In genomic region chr4:177250056-177250696, GRCh38 we compare ENCODE assay signal across 8 cellular contexts.
DNase-seq lines count a peak whose midpoint lies in the region; ATAC-seq, FAIRE-seq and TF ChIP-seq lines count a peak whose summit lies in the region.

No MANE protein-coding gene starts in this region.

- peak; percentile 95 for ATAC-seq in GM18499 (IDR thresholded peaks at IDR 0.05; ENCODE audit: insufficient read depth, unreplicated experiment)
- peak; percentile 97 for ATAC-seq in HG02642 (IDR thresholded peaks at IDR 0.05; ENCODE audit: poor library complexity, unreplicated experiment)

- no peaks in the 10 kb centered on the region for H3K36me3 ChIP-seq in WERI-Rb-1

- in situ Hi-C loops in T47D (cut with HindIII; ENCODE audit: low pct_unique_long_range_greater_than_20kb, low sequenced_read_pairs) = no loop called here

- no peaks in the 10 kb centered on the region for H3K9me3 ChIP-seq in WERI-Rb-1 (ENCODE audit: severe bottlenecking)

- DNase-seq in NCI-H1048 (lab: John Stamatoyannopoulos, UW) = peak; percentile 39
- DNase-seq in WERI-Rb-1 = peak; percentile 78
- DNase-seq in T47D (ENCODE audit: low read depth in 1 of 2, low spot score in 1 of 2) = peak; percentile 21 to 68
- DNase-seq in stimulated activated CD4-positive, alpha-beta T cell treated with anti-CD3 and anti-CD28 coated beads, Interleukin-1b, Interleukin-23, amount 100 ng/mL, for 1 hour (ENCODE audit: low read depth in 2 of 2) = peak; percentile 11 to 21
- no peak for DNase-seq in cortex of kidney (lab: John Stamatoyannopoulos, UW)

- H3K4me3 ChIP-seq in WERI-Rb-1 (ENCODE audit: low read depth, low read length) = no peak overlapping the region

- peak; percentile 77 for FAIRE-seq in islet of Langerhans (lab: Jason Lieb, UNC)

- TF ChIP-seq CTCF in WERI-Rb-1 (IDR thresholded peaks at IDR 0.05; ENCODE audit: low read depth, low read length) = peak; percentile 99

- no peak overlapping the region for H3K27ac ChIP-seq in WERI-Rb-1

- peaks cover 5% of the 10 kb centered on the region for H3K27me3 ChIP-seq in WERI-Rb-1 (ENCODE audit: insufficient read depth, low read depth, severe bottlenecking)
